In the genomic region with DNA sequence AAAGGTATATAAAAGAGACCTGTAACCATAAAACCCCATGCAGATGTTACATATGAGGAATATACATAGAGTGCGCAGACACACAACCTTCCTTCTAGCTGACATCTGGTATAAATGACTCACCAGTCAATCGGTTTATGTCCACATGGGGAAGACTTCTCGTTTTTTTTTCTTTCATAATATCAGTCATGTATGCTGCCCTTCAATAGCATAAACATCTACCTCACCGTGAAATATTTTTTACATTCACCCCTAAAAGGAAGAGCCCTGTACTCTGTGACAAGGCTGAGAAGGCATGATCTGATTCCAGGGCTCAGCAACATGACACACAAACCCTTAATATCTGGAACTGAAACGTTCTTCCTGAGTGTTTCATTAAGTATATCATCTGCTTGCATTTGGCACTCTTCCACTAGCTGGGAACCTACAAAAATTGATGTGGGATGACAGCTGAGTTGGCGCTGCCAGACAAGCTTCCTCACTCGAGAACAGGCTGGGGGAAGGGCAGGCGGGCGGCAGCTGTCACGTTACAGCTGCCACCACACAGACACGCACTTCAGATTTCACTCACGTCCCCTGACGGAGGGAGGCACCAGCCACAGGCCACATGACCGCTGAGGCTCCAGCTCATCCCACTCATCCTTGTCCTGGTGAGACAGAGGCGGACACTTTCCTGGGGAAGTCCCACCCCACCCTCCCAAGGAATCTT, we compare ENCODE assay signal across 8 cellular contexts.
A peak's percentile ranks its signal among the peaks of the same experiment; 100 is the strongest.
DNase-seq lines count a peak whose midpoint lies in the region; ATAC-seq and TF ChIP-seq lines count a peak whose summit lies in the region.

No MANE protein-coding gene starts in this region.

- intact Hi-C loops in prostate gland (cut with DNase I) (loop anchor here (5.0 kb wide), 1 partner anchor 72 kb away; no protein-coding TSS in a partner anchor), Calu3 (cut with micrococcal nuclease; ENCODE audit: unreplicated experiment) (no loop called here)

- H3K9me3 ChIP-seq in gastroesophageal sphincter (no peaks in the 10 kb centered on the region), prostate gland (no peaks in the 10 kb centered on the region)

- H3K27ac ChIP-seq in gastroesophageal sphincter, result peak overlapping the region in 3 of 4 donors; percentile 66 to 77 (median 70)
- H3K27ac ChIP-seq in prostate gland, result peak overlapping the region; percentile 35 to 36

- H3K9me3 Mint-ChIP-seq in Calu3 (ENCODE audit: low read depth, unreplicated experiment), result no peaks in the 10 kb centered on the region

- H3K4me3 ChIP-seq in WI38 (ENCODE audit: low read depth, low read length), result peak overlapping the region; percentile 24
- H3K4me3 ChIP-seq in gastroesophageal sphincter, result peak overlapping the region in 1 of 2 donors; percentile 26
- H3K4me3 ChIP-seq in prostate gland, result no peak overlapping the region

- H3K27me3 ChIP-seq in gastroesophageal sphincter (no peaks in the 10 kb centered on the region), prostate gland (replicated peaks; ENCODE audit: insufficient read depth) (no peaks in the 10 kb centered on the region)

- TF ChIP-seq CTCF in WI38 (IDR thresholded peaks at IDR 0.05; ENCODE audit: low read depth, low read length), result no peak
- TF ChIP-seq CTCF in gastroesophageal sphincter (IDR thresholded peaks at IDR 0.05), result peak in 1 of 4 experiments; percentile 1
- TF ChIP-seq CTCF in prostate gland (IDR thresholded peaks at IDR 0.05), result no peak
- TF ChIP-seq CTCF in Calu3 (IDR thresholded peaks at IDR 0.05; ENCODE audit: unreplicated experiment), result no peak

- no peak overlapping the region for H3K27ac Mint-ChIP-seq in Calu3 (ENCODE audit: unreplicated experiment)

- BruUV-seq in Calu3 (replicated peaks; lab: Mats Ljungman, UMichigan), result no TSS peak

- H3K36me3 ChIP-seq in gastroesophageal sphincter (no peaks in the 10 kb centered on the region), prostate gland (no peaks in the 10 kb centered on the region)

- CTCF ChIA-PET in Calu3 (lab: Charles Lee), result no interaction called here

- TF ChIP-seq POLR2A in gastroesophageal sphincter (IDR thresholded peaks at IDR 0.05), result no peak
- TF ChIP-seq POLR2A in prostate gland (IDR thresholded peaks at IDR 0.05), result no peak

- WGBS in gastroesophageal sphincter (ENCODE audit: low coverage in 1 of 2), 2 donors, result 13 to 24% methylated on average over 7 to 15 of the region's 15 CpGs
- WGBS in prostate gland, result 22% methylated on average over 15 of the region's 15 CpGs

- DNase-seq in activated T-cell treated with anti-CD3 and anti-CD28 coated beads for 48 hours (ENCODE audit: low read depth) (peak; percentile 53), NCI-H1694 (lab: John Stamatoyannopoulos, UW) (peak; percentile 94), prostate gland (ENCODE audit: low spot score) (peak; percentile 57), Calu3 (no peak)
- no peak for DNase-seq in activated T-cell treated with anti-CD3 and anti-CD28 coated beads, Interleukin-2, amount 50 U/mL, for 1 hour

- no peak for TF ChIP-seq EP300 in gastroesophageal sphincter (IDR thresholded peaks at IDR 0.05)

- no peak overlapping the region for H3K4me3 Mint-ChIP-seq in Calu3 (ENCODE audit: low read depth, unreplicated experiment)

- no peaks in the 10 kb centered on the region for H3K27me3 Mint-ChIP-seq in Calu3 (ENCODE audit: unreplicated experiment)

- peaks cover 0 to 71% (median 25%) of the 10 kb centered on the region in 3 donors for H3K4me1 ChIP-seq in gastroesophageal sphincter
- H3K4me1 ChIP-seq in prostate gland (replicated peaks), result no peaks in the 10 kb centered on the region

- H3K4me1 Mint-ChIP-seq in Calu3 (ENCODE audit: low read depth, unreplicated experiment), result peaks cover 11% of the 10 kb centered on the region

- peak; percentile 79 for ATAC-seq in HG02759 (IDR thresholded peaks at IDR 0.05; ENCODE audit: unreplicated experiment)
- peak; percentile 80 for ATAC-seq in gastroesophageal sphincter

- peaks cover 5% of the 10 kb centered on the region for H3K36me3 Mint-ChIP-seq in Calu3 (ENCODE audit: insufficient read depth, unreplicated experiment)

Comparison
In these comparisons a context has a peak if more than half of its experiments do, and no peak if none do; other contexts are left out.
1. DNase-seq: peak in activated T-cell treated with anti-CD3 and anti-CD28 coated beads for 48 hours (single experiment), NCI-H1694 (single experiment) and prostate gland (single experiment); none in activated T-cell treated with anti-CD3 and anti-CD28 coated beads, Interleukin-2, amount 50 U/mL, for 1 hour (single experiment) and Calu3 (single experiment).